ENCODE assay signal across 21 cellular contexts in the genomic region with DNA sequence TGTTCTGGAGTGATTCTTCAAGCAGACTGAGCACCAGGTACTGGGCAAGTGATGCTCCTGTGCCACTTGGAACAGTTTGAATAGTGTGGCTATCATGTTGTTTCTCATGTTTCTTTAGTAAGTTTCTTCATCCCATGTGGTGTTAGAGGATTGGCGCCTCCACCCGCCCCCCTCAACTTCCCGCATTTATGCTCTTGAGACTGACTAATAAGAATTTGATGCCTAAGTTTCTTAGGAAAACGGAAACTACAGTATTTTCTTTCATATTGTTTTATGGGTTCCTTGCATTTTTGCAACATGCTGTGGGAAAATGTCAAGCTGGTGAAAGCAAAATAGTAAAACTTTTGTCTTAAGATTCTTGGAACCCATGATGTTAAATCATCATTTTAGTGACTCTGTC.
"Had no signal": no experiment of that assay in that cellular context is flagged by ENCODE, and none has a peak within 500 bp of the region (broad histone marks: within the 10 kb centered on the region; RNA-seq: fewer than 3 reads in every experiment).

No MANE protein-coding gene starts in this region.

- H3K36me3 ChIP-seq: MG63 had no signal

- H3K27ac ChIP-seq: PC-9, SK-N-MC, VCaP had no signal

- H3K27ac Mint-ChIP-seq: activated CD4-positive, alpha-beta memory T cell treated with anti-CD3 and anti-CD28 coated beads for 36 hours; activated CD4-positive, alpha-beta T cell treated with anti-CD3 and anti-CD28 coated beads, Interleukin-2, amount 10 ng/mL, durations not matched to agents 7 days and 5 days; activated naive CD8-positive, alpha-beta T cell had no signal

- DNase-seq: activated CD4-positive, alpha-beta memory T cell treated with anti-CD3 and anti-CD28 coated beads for 36 hours; activated CD4-positive, alpha-beta T cell treated with anti-CD3 and anti-CD28 coated beads, Interleukin-2, amount 10 ng/mL, durations not matched to agents 7 days and 5 days; activated CD4-positive, CD25-positive, alpha-beta regulatory T cell; activated CD8-positive, alpha-beta memory T cell treated with anti-CD3 and anti-CD28 coated beads for 24 hours; activated effector memory CD4-positive, alpha-beta T cell treated with anti-CD3 and anti-CD28 coated beads, Interleukin-2, amount 50 U/mL, for 16 hours; activated naive CD4-positive, alpha-beta T cell treated with Interleukin-2 at 50 U/mL for 16 hours; activated T-cell treated with anti-CD3 and anti-CD28 coated beads, Interleukin-2, amount 50 U/mL, for 4 hours; amygdala; central memory CD4-positive, alpha-beta T cell; MG63; NCI-H1105; NCI-H1436; NCI-H187 treated with DMSO at 0.1 percent for 48 hours; NCI-H2081 treated with DMSO at 0.1 percent for 48 hours; NCI-H446; NCI-H524; PC-9; T-helper 1 cell had no signal

- H3K36me3 Mint-ChIP-seq: activated CD4-positive, alpha-beta memory T cell treated with anti-CD3 and anti-CD28 coated beads for 36 hours; activated naive CD8-positive, alpha-beta T cell had no signal

- H3K4me1 Mint-ChIP-seq: activated CD4-positive, alpha-beta T cell treated with anti-CD3 and anti-CD28 coated beads, Interleukin-2, amount 10 ng/mL, durations not matched to agents 7 days and 5 days had no signal

- H3K4me2 ChIP-seq: PC-9 had no signal

- H2AFZ ChIP-seq: PC-9 had no signal

- H3K27me3 ChIP-seq: MG63 had no signal

- H3K9me3 ChIP-seq: MG63 had no signal

- H3K4me3 Mint-ChIP-seq: activated CD4-positive, alpha-beta memory T cell treated with anti-CD3 and anti-CD28 coated beads for 36 hours; activated CD4-positive, alpha-beta T cell treated with anti-CD3 and anti-CD28 coated beads, Interleukin-2, amount 10 ng/mL, durations not matched to agents 7 days and 5 days; activated naive CD8-positive, alpha-beta T cell; activated T-cell treated with anti-CD3 and anti-CD28 coated beads, Interleukin-2, amount 50 U/mL, for 4 hours had no signal

- H3K9me3 Mint-ChIP-seq: activated CD4-positive, alpha-beta memory T cell treated with anti-CD3 and anti-CD28 coated beads for 36 hours; activated CD4-positive, alpha-beta T cell treated with anti-CD3 and anti-CD28 coated beads, Interleukin-2, amount 10 ng/mL, durations not matched to agents 7 days and 5 days; activated T-cell treated with anti-CD3 and anti-CD28 coated beads, Interleukin-2, amount 50 U/mL, for 4 hours had no signal

- H3K4me3 ChIP-seq: MG63, PC-9, SK-N-MC had no signal
